In the genomic region with DNA sequence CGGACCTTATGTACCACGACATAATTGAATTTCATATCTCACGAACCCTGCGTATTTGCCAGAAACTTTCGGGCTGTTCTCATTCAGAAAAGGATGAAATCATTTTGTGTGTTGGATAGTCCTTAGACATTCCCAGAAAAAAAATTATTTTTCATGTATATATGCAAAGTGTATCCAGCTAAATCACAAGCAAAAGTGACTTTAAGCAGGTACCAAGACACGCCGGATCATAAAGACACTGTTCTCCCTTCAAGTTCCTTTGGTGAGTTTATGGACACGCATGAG, we compare ENCODE assay signal across 10 cellular contexts. TPM values are rescaled to one million over a fixed set of nuclear protein-coding genes. Genes with fewer than 3 reads are reported as not detected.
DNase-seq lines count a peak whose midpoint lies in the region; ATAC-seq, FAIRE-seq and TF ChIP-seq lines count a peak whose summit lies in the region.
"Had no signal": no experiment of that assay in that cellular context is flagged by ENCODE, and none has a peak within 500 bp of the region (broad histone marks: within the 10 kb centered on the region; RNA-seq: fewer than 3 reads in every experiment).

No MANE protein-coding gene starts in this region.

- TF ChIP-seq POLR2A in Peyer's patch (IDR thresholded peaks at IDR 0.05) = no peak

- no peaks in the 10 kb centered on the region for H4K20me1 ChIP-seq in Karpas-422 (ENCODE audit: insufficient read depth, low read depth, low read length)
- no peaks in the 10 kb centered on the region for H4K20me1 ChIP-seq in osteoblast (ENCODE audit: insufficient read depth, low read length)

- no peaks in the 10 kb centered on the region for H3K36me3 ChIP-seq in CD4-positive, CD25-positive, alpha-beta regulatory T cell (ENCODE audit: control insufficient read depth, insufficient read depth, low read length)
- H3K36me3 ChIP-seq in Karpas-422 (ENCODE audit: insufficient read depth, low read length) (no peaks in the 10 kb centered on the region), colonic mucosa (no peaks in the 10 kb centered on the region), osteoblast (ENCODE audit: insufficient read depth, low read length) (no peaks in the 10 kb centered on the region), Peyer's patch (no peaks in the 10 kb centered on the region)
- H3K36me3 ChIP-seq: adrenal gland, WERI-Rb-1 had no signal

- peak overlapping the region in 1 of 4 donors; percentile 67 for H3K4me3 Mint-ChIP-seq in CD4-positive, CD25-positive, alpha-beta regulatory T cell

- no peaks in the 10 kb centered on the region for H3K9me2 ChIP-seq in Karpas-422 (replicated peaks; ENCODE audit: insufficient read depth, low read length)

- peaks cover 3 to 7% (median 4%) of the 10 kb centered on the region in 4 donors for H3K4me1 Mint-ChIP-seq in CD4-positive, CD25-positive, alpha-beta regulatory T cell

- TF ChIP-seq CTCF in colonic mucosa (IDR thresholded peaks at IDR 0.05) (peak; percentile 50), osteoblast (IDR thresholded peaks at IDR 0.05; ENCODE audit: extremely low read depth, low read depth, low read length) (peak; percentile 22), Peyer's patch (IDR thresholded peaks at IDR 0.05) (no peak)

- H3K4me2 ChIP-seq in Karpas-422 (ENCODE audit: low read depth, low read length, poor library complexity, severe bottlenecking) = peak overlapping the region; percentile 75
- peak overlapping the region; percentile 73 for H3K4me2 ChIP-seq in osteoblast (ENCODE audit: insufficient read depth, low read length)

- no peak overlapping the region for H3K27ac ChIP-seq in CD4-positive, CD25-positive, alpha-beta regulatory T cell (ENCODE audit: insufficient read depth, low read length, poor library complexity, severe bottlenecking)
- H3K27ac ChIP-seq in Karpas-422 (ENCODE audit: low read length) (no peak overlapping the region), colonic mucosa (no peak overlapping the region), osteoblast (ENCODE audit: low read depth, low read length) (no peak overlapping the region), Peyer's patch (peak overlapping the region in 1 of 4 donors; percentile 44)
- H3K27ac ChIP-seq: adrenal gland, WERI-Rb-1 had no signal

- H3K4me1 ChIP-seq in CD4-positive, CD25-positive, alpha-beta regulatory T cell (ENCODE audit: control insufficient read depth, insufficient read depth, low read length, poor library complexity, severe bottlenecking) = peaks cover 3% of the 10 kb centered on the region
- H3K4me1 ChIP-seq in Karpas-422 (ENCODE audit: low read length) (peaks cover 32% of the 10 kb centered on the region), colonic mucosa (no peaks in the 10 kb centered on the region), osteoblast (ENCODE audit: insufficient read depth, low read length) (peaks cover 6% of the 10 kb centered on the region), Peyer's patch (peaks cover 0 to 3% (median 0%) of the 10 kb centered on the region in 4 donors)

- H3K9ac ChIP-seq in Karpas-422 (ENCODE audit: low read length) (peak overlapping the region; percentile 32), colonic mucosa (ENCODE audit: low read depth in 2 of 2, low read length in 2 of 2) (no peak overlapping the region)

- H3K36me3 Mint-ChIP-seq in CD4-positive, CD25-positive, alpha-beta regulatory T cell = no peaks in the 10 kb centered on the region

- no peaks in the 10 kb centered on the region for H3K9me3 ChIP-seq in CD4-positive, CD25-positive, alpha-beta regulatory T cell (ENCODE audit: control insufficient read depth in 2 of 2, low read length in 2 of 2)
- H3K9me3 ChIP-seq in Karpas-422 (ENCODE audit: low read length) (no peaks in the 10 kb centered on the region), colonic mucosa (no peaks in the 10 kb centered on the region), osteoblast (ENCODE audit: low read depth, low read length) (no peaks in the 10 kb centered on the region), Peyer's patch (no peaks in the 10 kb centered on the region)
- H3K9me3 ChIP-seq: adrenal gland had no signal

- H3K27me3 Mint-ChIP-seq in CD4-positive, CD25-positive, alpha-beta regulatory T cell = peaks cover 4% of the 10 kb centered on the region

- no peaks in the 10 kb centered on the region for H3K79me2 ChIP-seq in Karpas-422 (ENCODE audit: low read length)
- no peaks in the 10 kb centered on the region for H3K79me2 ChIP-seq in osteoblast (ENCODE audit: insufficient read depth, low read length)

- ATAC-seq in CD4-positive, CD25-positive, alpha-beta regulatory T cell (ENCODE audit: low read depth in 2 of 2) = no peak

- peak overlapping the region in 2 of 3 donors; percentile 10 to 67 for H3K27ac Mint-ChIP-seq in CD4-positive, CD25-positive, alpha-beta regulatory T cell

- H3K4me3 ChIP-seq in CD4-positive, CD25-positive, alpha-beta regulatory T cell (ENCODE audit: low read depth, low read length) = no peak overlapping the region
- H3K4me3 ChIP-seq in Karpas-422 (ENCODE audit: low read length) = no peak overlapping the region
- H3K4me3 ChIP-seq in colonic mucosa = no peak overlapping the region
- H3K4me3 ChIP-seq in osteoblast (ENCODE audit: insufficient read depth, low read length) = peak overlapping the region; percentile 40
- H3K4me3 ChIP-seq in Peyer's patch = no peak overlapping the region
- H3K4me3 ChIP-seq: adrenal gland had no signal

- H2AFZ ChIP-seq in Karpas-422 (ENCODE audit: low read length) (no peak overlapping the region; the same call in 1 of the 2 replicates), osteoblast (ENCODE audit: low read length) (peak overlapping the region; percentile 60)

- no peak for DNase-seq in CD4-positive, CD25-positive, alpha-beta regulatory T cell
- no peak for DNase-seq in Karpas-422
- DNase-seq in colonic mucosa = no peak
- no peak for DNase-seq in osteoblast (ENCODE audit: insufficient read length, low spot score, missing footprints)
- no peak for DNase-seq in NCI-H1694 treated with DMSO at 0.1 percent for 48 hours (lab: John Stamatoyannopoulos, UW)
- no peak for DNase-seq in Peyer's patch
- DNase-seq in GM19239 (ENCODE audit: insufficient read length, low spot score) = no peak
- no peak for DNase-seq in NCI-H2196 (lab: John Stamatoyannopoulos, UW; ENCODE audit: unreplicated experiment)

- FAIRE-seq in GM19239 (lab: Jason Lieb, UNC) = no peak

- H3K9me3 Mint-ChIP-seq in CD4-positive, CD25-positive, alpha-beta regulatory T cell = no peaks in the 10 kb centered on the region

- intact Hi-C loops in colonic mucosa (cut with DNase I) = loop anchor here (5.0 kb wide), 1 partner anchor 320 kb away; no protein-coding TSS in a partner anchor

- no peaks in the 10 kb centered on the region for H3K27me3 ChIP-seq in CD4-positive, CD25-positive, alpha-beta regulatory T cell (ENCODE audit: control insufficient read depth, insufficient read depth, low read length)
- H3K27me3 ChIP-seq in Karpas-422 (ENCODE audit: low read length) (no peaks in the 10 kb centered on the region), colonic mucosa (no peaks in the 10 kb centered on the region), osteoblast (ENCODE audit: insufficient read depth, low read length) (no peaks in the 10 kb centered on the region), Peyer's patch (no peaks in the 10 kb centered on the region)
- H3K27me3 ChIP-seq: adrenal gland had no signal

RNA-seq across cellular contexts. Expression of a gene that starts 35.1 kb away (rescaled TPM):
- total RNA-seq in CD4-positive, CD25-positive, alpha-beta regulatory T cell = 29.8 TPM
- polyA plus RNA-seq in CD4-positive, CD25-positive, alpha-beta regulatory T cell = 10 to 100 TPM; 20.6 to 25.0 (median 22.8) TPM
- 28.3 and 52.2 TPM in 2 replicates for total RNA-seq in Karpas-422 (2014; rRNA removed; shearing (Covaris generic); ENCODE audit: low replicate concordance)
- total RNA-seq in colonic mucosa (1 to 10 TPM; 6.0 to 9.9 TPM), osteoblast (10.5 and 15.0 TPM in 2 replicates), Peyer's patch (10 to 100 TPM in 1 of 4 donors, 1 to 10 TPM in 3; 4.9 to 14.9 (median 5.7) TPM)

RNA-seq across cellular contexts. Expression of a gene that starts 59.8 kb away (rescaled TPM):
- total RNA-seq in CD4-positive, CD25-positive, alpha-beta regulatory T cell = 22.8 TPM
- 10 to 100 TPM; 28.7 to 55.2 (median 41.4) TPM for polyA plus RNA-seq in CD4-positive, CD25-positive, alpha-beta regulatory T cell
- total RNA-seq in Karpas-422 (2014; rRNA removed; shearing (Covaris generic); ENCODE audit: low replicate concordance) = 53.6 and 86.7 TPM in 2 replicates
- total RNA-seq in colonic mucosa (10 to 100 TPM; 15.4 to 19.9 TPM), osteoblast (24.8 and 25.7 TPM in 2 replicates), Peyer's patch (10 to 100 TPM in 2 of 4 donors, 1 to 10 TPM in 2; 7.1 to 35.3 (median 10.6) TPM)

Comparison
In these comparisons a context has a peak if more than half of its experiments do, and no peak if none do; other contexts are left out.
1. CTCF ChIP-seq: peak in colonic mucosa (single experiment) and osteoblast (single experiment); none in Peyer's patch (0 of 6).